ENCODE assay signal across 13 cellular contexts in the genomic region with DNA sequence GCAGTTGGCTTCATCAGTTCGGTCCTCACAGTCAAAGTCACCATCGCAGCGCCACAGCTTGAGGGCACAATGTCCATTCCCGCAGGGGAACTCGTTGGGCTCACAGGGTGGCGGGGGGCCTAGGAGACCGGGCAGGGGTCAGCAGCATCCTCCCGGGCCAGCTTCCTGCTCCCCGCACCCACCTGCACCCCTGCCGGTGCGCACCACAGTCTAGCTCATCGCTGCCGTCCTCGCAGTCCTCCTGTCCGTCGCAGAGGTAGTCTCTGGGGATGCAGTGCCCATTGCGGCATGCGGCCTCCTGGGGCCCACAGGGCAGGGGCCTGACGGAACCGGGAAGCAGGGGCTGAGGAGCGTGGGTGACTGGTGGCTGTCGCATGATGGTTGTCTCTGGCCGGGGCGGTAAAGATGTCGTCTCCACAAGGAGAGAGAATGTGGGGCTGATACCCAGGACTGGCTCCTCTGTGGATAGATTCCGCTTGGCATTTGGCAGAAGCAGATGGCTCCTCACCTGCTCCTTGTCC. TPM values are rescaled to one million over a fixed set of nuclear protein-coding genes. Genes with fewer than 3 reads are reported as not detected.
DNase-seq lines count a peak whose midpoint lies in the region; ATAC-seq, FAIRE-seq and TF ChIP-seq lines count a peak whose summit lies in the region.
"Had no signal": no experiment of that assay in that cellular context is flagged by ENCODE, and none has a peak within 500 bp of the region (broad histone marks: within the 10 kb centered on the region; RNA-seq: fewer than 3 reads in every experiment).

No MANE protein-coding gene starts in this region.

- no peak for FAIRE-seq in K562 (lab: Jason Lieb, UNC)
- no peak for FAIRE-seq in HepG2 (lab: Jason Lieb, UNC)

- DNase-seq in H7 = peak; percentile 62
- no peak for DNase-seq in K562 (ENCODE audit: extremely low read depth in 1 of 4, low spot score in 3 of 4)
- no peak for DNase-seq in HepG2 (ENCODE audit: low spot score)
- no peak for DNase-seq in tibial artery
- DNase-seq in naive thymus-derived CD8-positive, alpha-beta T cell = no peak
- DNase-seq in dorsolateral prefrontal cortex = no peak
- no peak for DNase-seq in hepatocyte (ENCODE audit: low spot score)
- DNase-seq: ACHN; CD4-positive, CD25-positive, alpha-beta regulatory T cell; DMS53 had no signal

- POLR2A ChIA-PET in K562 (lab: Yijun Ruan, JAX) = interaction anchor here (1.4 to 3.5 kb wide), 2 partner anchors 12 to 19 kb away, joined by 4 to 17 read pairs; no protein-coding TSS in a partner anchor
- POLR2A ChIA-PET in HepG2 (lab: Yijun Ruan, JAX) = no interaction called here
- POLR2A ChIA-PET in naive thymus-derived CD8-positive, alpha-beta T cell (lab: Charles Lee) = no interaction called here

- H3K36me3 Mint-ChIP-seq in naive thymus-derived CD8-positive, alpha-beta T cell = peaks cover 0 to 2% (median 0%) of the 10 kb centered on the region in 3 donors
- H3K36me3 Mint-ChIP-seq: CD4-positive, CD25-positive, alpha-beta regulatory T cell had no signal

- peak overlapping the region in 1 of 2 experiments; percentile 64; a peak in 2 of 4 replicates for H3K9ac ChIP-seq in K562 (ENCODE audit: insufficient read depth in 1 of 2, low read depth in 2 of 2, low read length in 2 of 2)
- H3K9ac ChIP-seq in HepG2 (ENCODE audit: insufficient read depth, low read depth, low read length) = no peak overlapping the region

- H3K27me3 ChIP-seq in H7 (ENCODE audit: control insufficient read depth, insufficient read depth, low read length) (no peaks in the 10 kb centered on the region), K562 (ENCODE audit: control insufficient read depth in 2 of 2, insufficient read depth in 2 of 2, low read length in 2 of 2) (no peaks in the 10 kb centered on the region), HepG2 (ENCODE audit: control insufficient read depth in 1 of 2, insufficient read depth in 2 of 2, low read length in 2 of 2) (no peaks in the 10 kb centered on the region), tibial artery (no peaks in the 10 kb centered on the region), dorsolateral prefrontal cortex (no peaks in the 10 kb centered on the region), hepatocyte (no peaks in the 10 kb centered on the region)
- H3K27me3 ChIP-seq: BLaER1 treated with 17β-estradiol and CSF1 and Interleukin-3, amounts not matched to agents 10 nM and 100 nM had no signal

- no peak for TF ChIP-seq CTCF in K562 (IDR thresholded peaks at IDR 0.05 in 2 of 3, conservative IDR thresholded peaks at IDR 0.05 in 1 of 3; ENCODE audit: insufficient read depth in 2 of 3, low read depth in 1 of 3, low read length in 3 of 3)
- no peak for TF ChIP-seq CTCF in HepG2 (CRISPR knock-in tag; IDR thresholded peaks at IDR 0.05)
- TF ChIP-seq CTCF in tibial artery (IDR thresholded peaks at IDR 0.05) = no peak
- no peak for TF ChIP-seq CTCF in dorsolateral prefrontal cortex (IDR thresholded peaks at IDR 0.05 in 54 of 56, conservative IDR thresholded peaks at IDR 0.05 in 2 of 56; ENCODE audit: low read depth in 1 of 56, partially characterized antibody in 56 of 56)
- TF ChIP-seq CTCF in hepatocyte (IDR thresholded peaks at IDR 0.05; ENCODE audit: poor library complexity) = no peak

- 93% methylated on average over 24 of the region's 26 CpGs for WGBS in K562 (ENCODE audit: insufficient coverage, low coverage, missing lambda C conversion rate)
- 98% methylated on average over 17 of the region's 26 CpGs for WGBS in HepG2 (ENCODE audit: low lambda C conversion rate)
- WGBS in hepatocyte (ENCODE audit: low lambda C conversion rate, missing lambda C conversion rate) = 91% methylated on average over 25 of the region's 26 CpGs

- in situ Hi-C loops in K562 (cut with MboI) = no loop called here
- in situ Hi-C loops in HepG2 (cut with HindIII; ENCODE audit: extremely low pct_ligation_motif_present, low pct_unique_long_range_greater_than_20kb) = no loop called here

- H3K27ac ChIP-seq in K562 (ENCODE audit: extremely low read depth, low read depth, low read length) (no peak overlapping the region; the same call in 2 of the 3 replicates), HepG2 (ENCODE audit: extremely low read length, insufficient read depth, low read length) (no peak overlapping the region), tibial artery (peak overlapping the region; percentile 22 to 45), dorsolateral prefrontal cortex (no peak overlapping the region), hepatocyte (no peak overlapping the region)
- H3K27ac ChIP-seq: BLaER1 treated with 17β-estradiol and CSF1 and Interleukin-3, amounts not matched to agents 10 nM and 100 nM; HL-60 had no signal

- no peak for TF ChIP-seq RAD21 in K562 (CRISPR knock-in tag; conservative IDR thresholded peaks at IDR 0.05 in 1 of 2, IDR thresholded peaks at IDR 0.05 in 1 of 2)
- no peak for TF ChIP-seq RAD21 in HepG2 (CRISPR knock-in tag; IDR thresholded peaks at IDR 0.05)

- BruUV-seq in K562 (replicated peaks; lab: Mats Ljungman, UMichigan) (no TSS peak), HepG2 (replicated peaks; lab: Mats Ljungman, UMichigan) (no TSS peak)

- no peak for TF ChIP-seq EP300 in K562 (IDR thresholded peaks at IDR 0.05; ENCODE audit: low read length)
- no peak for TF ChIP-seq EP300 in HepG2 (IDR thresholded peaks at IDR 0.05; ENCODE audit: low read depth in 2 of 2, low read length in 2 of 2)
- TF ChIP-seq EP300 in HepG2 (CRISPR knock-in tag; IDR thresholded peaks at IDR 0.05; ENCODE audit: borderline replicate concordance) = no peak

- peaks cover 22% of the 10 kb centered on the region for H3K36me3 ChIP-seq in H7 (replicated peaks; ENCODE audit: control insufficient read depth, insufficient read depth, low read length)
- peaks cover 91% of the 10 kb centered on the region for H3K36me3 ChIP-seq in K562 (ENCODE audit: control insufficient read depth, insufficient read depth, low read length)
- H3K36me3 ChIP-seq in HepG2 (replicated peaks in 1 of 2; ENCODE audit: control insufficient read depth in 1 of 2, insufficient read depth in 2 of 2, low read length in 2 of 2) = peaks cover 20 to 46% of the 10 kb centered on the region in 2 experiments
- peaks cover 88 to 100% (median 98%) of the 10 kb centered on the region in 3 donors for H3K36me3 ChIP-seq in tibial artery
- no peaks in the 10 kb centered on the region for H3K36me3 ChIP-seq in hepatocyte (replicated peaks; ENCODE audit: insufficient read depth, low read depth)

- no peaks in the 10 kb centered on the region for H3K9me3 Mint-ChIP-seq in naive thymus-derived CD8-positive, alpha-beta T cell
- H3K9me3 Mint-ChIP-seq: CD4-positive, CD25-positive, alpha-beta regulatory T cell had no signal

- H3K27ac Mint-ChIP-seq in naive thymus-derived CD8-positive, alpha-beta T cell = peak overlapping the region in 1 of 10 donors; percentile 38

- no peaks in the 10 kb centered on the region for H3K79me2 ChIP-seq in K562 (ENCODE audit: control insufficient read depth, insufficient read depth, low read length)
- no peaks in the 10 kb centered on the region for H3K79me2 ChIP-seq in HepG2 (ENCODE audit: insufficient read depth, low read length)
- no peaks in the 10 kb centered on the region for H3K79me2 ChIP-seq in hepatocyte

- H3K4me1 ChIP-seq in K562 (replicated peaks in 1 of 2; ENCODE audit: control insufficient read depth in 2 of 2, insufficient read depth in 2 of 2, low read length in 2 of 2) (peaks cover 15 to 44% of the 10 kb centered on the region in 2 experiments), HepG2 (ENCODE audit: insufficient read depth, low read length) (no peaks in the 10 kb centered on the region), tibial artery (peaks cover 0 to 5% (median 0%) of the 10 kb centered on the region in 4 donors), hepatocyte (ENCODE audit: insufficient read depth) (peaks cover 5% of the 10 kb centered on the region)

- H3K27me3 Mint-ChIP-seq in naive thymus-derived CD8-positive, alpha-beta T cell = no peaks in the 10 kb centered on the region

- no peak overlapping the region for H3K4me3 Mint-ChIP-seq in naive thymus-derived CD8-positive, alpha-beta T cell
- H3K4me3 Mint-ChIP-seq: CD4-positive, CD25-positive, alpha-beta regulatory T cell had no signal

- H3K4me1 Mint-ChIP-seq in naive thymus-derived CD8-positive, alpha-beta T cell = no peaks in the 10 kb centered on the region
- H3K4me1 Mint-ChIP-seq: CD4-positive, CD25-positive, alpha-beta regulatory T cell had no signal

- ATAC-seq in K562 = no peak
- ATAC-seq in HepG2 = no peak; the same call in 2 of the 3 replicates
- ATAC-seq in naive thymus-derived CD8-positive, alpha-beta T cell = no peak
- ATAC-seq: HCT116 had no signal

- TF ChIP-seq POLR2A in K562 (conservative IDR thresholded peaks at IDR 0.05) = no peak
- no peak for TF ChIP-seq POLR2A in HepG2 (IDR thresholded peaks at IDR 0.05; ENCODE audit: insufficient read depth in 1 of 2, low read depth in 2 of 2, low read length in 2 of 2)

- H3K9me1 ChIP-seq in K562 (ENCODE audit: control insufficient read depth, insufficient read depth, low read length) = peaks cover 4% of the 10 kb centered on the region

- CTCF ChIA-PET in K562 (lab: Yijun Ruan, JAX; ENCODE audit: low intra/inter-chr PET ratio) (no interaction called here), HepG2 (lab: Yijun Ruan, JAX; ENCODE audit: low intra/inter-chr PET ratio, low total read pairs) (no interaction called here)

- H3K9me2 ChIP-seq in hepatocyte (replicated peaks; ENCODE audit: insufficient read depth) = no peaks in the 10 kb centered on the region

- H3K9me3 ChIP-seq in K562 (replicated peaks; ENCODE audit: control insufficient read depth, insufficient read depth, low read depth, low read length) (no peaks in the 10 kb centered on the region), HepG2 (ENCODE audit: low read length) (no peaks in the 10 kb centered on the region), tibial artery (no peaks in the 10 kb centered on the region), hepatocyte (ENCODE audit: low read depth) (no peaks in the 10 kb centered on the region)
- H3K9me3 ChIP-seq: BLaER1 treated with 17β-estradiol and CSF1 and Interleukin-3, amounts not matched to agents 10 nM and 100 nM had no signal

- H3K4me3 ChIP-seq in H7 (ENCODE audit: insufficient read depth, low read depth, low read length) = no peak overlapping the region
- H3K4me3 ChIP-seq in K562 = no peak overlapping the region
- no peak overlapping the region for H3K4me3 ChIP-seq in HepG2 (replicated peaks in 1 of 3; ENCODE audit: insufficient read depth in 1 of 3, low read depth in 2 of 3, low read length in 3 of 3)
- H3K4me3 ChIP-seq in tibial artery = no peak overlapping the region
- no peak overlapping the region for H3K4me3 ChIP-seq in dorsolateral prefrontal cortex
- H3K4me3 ChIP-seq in hepatocyte = no peak overlapping the region
- H3K4me3 ChIP-seq: BLaER1 treated with 17β-estradiol and CSF1 and Interleukin-3, amounts not matched to agents 10 nM and 100 nM had no signal

- intact Hi-C loops in K562 (cut with micrococcal nuclease) (no loop called here), HepG2 (cut with micrococcal nuclease; ENCODE audit: unreplicated experiment) (no loop called here), tibial artery (cut with DNase I; ENCODE audit: low total_unique reads) (no loop called here), dorsolateral prefrontal cortex (cut with DNase I) (no loop called here)

- H3K4me2 ChIP-seq in K562 (ENCODE audit: insufficient read depth, low read length) = no peak overlapping the region
- H3K4me2 ChIP-seq in HepG2 (ENCODE audit: low read depth, low read length) = no peak overlapping the region
- no peak overlapping the region for H3K4me2 ChIP-seq in hepatocyte

- no peak overlapping the region for H2AFZ ChIP-seq in K562 (ENCODE audit: low read depth, low read length)
- no peak overlapping the region for H2AFZ ChIP-seq in HepG2 (ENCODE audit: low read length)
- no peak overlapping the region for H2AFZ ChIP-seq in hepatocyte

- H4K20me1 ChIP-seq in K562 (replicated peaks; ENCODE audit: control insufficient read depth, insufficient read depth, low read length) = no peaks in the 10 kb centered on the region; the same call in 1 of the 2 replicates
- H4K20me1 ChIP-seq in HepG2 (ENCODE audit: insufficient read depth, low read length) = no peaks in the 10 kb centered on the region
- H4K20me1 ChIP-seq in hepatocyte (ENCODE audit: insufficient read depth, poor library complexity, severe bottlenecking) = no peaks in the 10 kb centered on the region
- H4K20me1 ChIP-seq: BLaER1 treated with 17β-estradiol and CSF1 and Interleukin-3, amounts not matched to agents 10 nM and 100 nM had no signal

RNA-seq across cellular contexts. Expression of gene HSPG2, which starts 49.8 kb away (rescaled TPM):
- 43.5 and 49.2 TPM in 2 replicates for total RNA-seq in H7 (2014; rRNA removed; shearing (Covaris generic))
- 232 and 574 TPM in 2 replicates for total RNA-seq in K562 (2011; cell fraction: chromatin; rRNA removed; ENCODE audit: low replicate concordance)
- 235 and 282 TPM in 2 replicates for total RNA-seq in K562 (2011; cell fraction: nucleolus; rRNA removed)
- total RNA-seq in K562 (2011; cell fraction: nucleoplasm; rRNA removed) = 178 and 183 TPM in 2 replicates
- total RNA-seq in K562 (2014; rRNA removed) (21.0 and 31.3 TPM in 2 replicates), K562 (2014; rRNA removed; fragmentation: Illumina TruSeq; extraction: Trizol) (11.4 and 15.7 TPM in 2 replicates), K562 (2015; rRNA removed; fragmentation: Illumina TruSeq; extraction: Trizol) (13.7 and 17.1 TPM in 2 replicates), K562 (2021) (139 and 160 TPM in 2 replicates), HepG2 (2016; rRNA removed; fragmentation: Illumina TruSeq; extraction: Trizol) (5.6 and 9.1 TPM in 2 replicates), dorsolateral prefrontal cortex (10 to 100 TPM in 106 of 120 experiments, 1 to 10 TPM in 14; 5.1 to 53.9 (median 15.4) TPM), hepatocyte (38.3 and 72.4 TPM in 2 replicates)
- polyA plus RNA-seq in K562 (2011; rRNA removed) (9.9 and 20.6 TPM in 2 replicates), K562 (2014; fragmentation: Illumina TruSeq; extraction: Trizol) (30.9 and 52.3 TPM in 2 replicates), K562 (2014; fragmentation: Nextera tagmentation; extraction: Ambion mirVana) (under 1 TPM; 0.14 to 0.86 TPM), K562 (2014; rRNA removed) (29.9 and 34.2 TPM in 2 replicates), HepG2 (2011; rRNA removed) (10.3 and 13.1 TPM in 2 replicates), hepatocyte (81.2 and 91.2 TPM in 2 replicates)
- polyA plus RNA-seq in K562 (2011; cell fraction: cytosol; rRNA removed) = 14.0 and 24.0 TPM in 2 replicates
- polyA plus RNA-seq in K562 (2011; cell fraction: nucleus; rRNA removed) = 101 and 113 TPM in 2 replicates
- 55.2 and 134 TPM in 2 replicates for polyA plus RNA-seq in K562 (2012)
- polyA minus RNA-seq in K562 (2011; rRNA and poly(A)+ RNA removed) = 23.2 and 36.8 TPM in 2 replicates
- 58.5 and 103 TPM in 2 replicates for polyA minus RNA-seq in K562 (2011; cell fraction: cytosol; rRNA and poly(A)+ RNA removed)
- polyA minus RNA-seq in K562 (2011; cell fraction: nucleus; rRNA and poly(A)+ RNA removed) = 67.2 and 102 TPM in 2 replicates
- total RNA-seq in HepG2 (2016; cell fraction: cytosol; rRNA removed; fragmentation: Illumina TruSeq; extraction: Trizol; ENCODE audit: low read depth) = 4.1 and 4.6 TPM in 2 replicates
- total RNA-seq in HepG2 (2016; cell fraction: insoluble cytoplasmic fraction; rRNA removed; fragmentation: Illumina TruSeq; extraction: Trizol) = 4.7 and 8.9 TPM in 2 replicates
- 5.4 and 5.7 TPM in 2 replicates for total RNA-seq in HepG2 (2016; cell fraction: membrane; rRNA removed; fragmentation: Illumina TruSeq; extraction: Trizol)
- 28.3 and 31.6 TPM in 2 replicates for total RNA-seq in HepG2 (2016; cell fraction: nucleus; rRNA removed; fragmentation: Illumina TruSeq; extraction: Trizol)
- polyA plus RNA-seq in HepG2 (2011; cell fraction: cytosol; rRNA removed) = 3.8 and 6.6 TPM in 2 replicates
- polyA plus RNA-seq in HepG2 (2011; cell fraction: nucleus; rRNA removed) = 128 and 235 TPM in 2 replicates
- 17.9 and 25.0 TPM in 2 replicates for polyA plus RNA-seq in HepG2 (2012)
- 1.9 TPM in 2 replicates for polyA plus RNA-seq in HepG2 (2016; cell fraction: cytosol; fragmentation: Illumina TruSeq; extraction: Trizol; ENCODE audit: low read depth)
- 7.0 and 9.8 TPM in 2 replicates for polyA plus RNA-seq in HepG2 (2016; cell fraction: insoluble cytoplasmic fraction; fragmentation: Illumina TruSeq; extraction: Trizol; ENCODE audit: low read depth)
- polyA plus RNA-seq in HepG2 (2016; cell fraction: membrane; fragmentation: Illumina TruSeq; extraction: Trizol; ENCODE audit: low read depth) = 2.8 TPM in 2 replicates
- polyA plus RNA-seq in HepG2 (2016; cell fraction: nucleus; fragmentation: Illumina TruSeq; extraction: Trizol; ENCODE audit: insufficient read depth, low read depth) = 78.2 and 78.5 TPM in 2 replicates
- polyA minus RNA-seq in HepG2 (2011; rRNA and poly(A)+ RNA removed; ENCODE audit: low replicate concordance) = 24.8 and 26.5 TPM in 2 replicates
- polyA minus RNA-seq in HepG2 (2011; cell fraction: cytosol; rRNA and poly(A)+ RNA removed) = 17.5 and 18.6 TPM in 2 replicates
- polyA minus RNA-seq in HepG2 (2011; cell fraction: nucleus; rRNA and poly(A)+ RNA removed) = 39.8 and 42.6 TPM in 2 replicates
- total RNA-seq in naive thymus-derived CD8-positive, alpha-beta T cell = 1 to 10 TPM; 6.4 to 7.2 TPM
- polyA plus RNA-seq in naive thymus-derived CD8-positive, alpha-beta T cell = under 1 TPM in 2 of 3 donors, not detected in 1; 0.46 to 0.76 TPM

Comparison
In these comparisons a context has a peak if more than half of its experiments do, and no peak if none do; other contexts are left out.
1. H3K27ac ChIP-seq: peak in tibial artery (2 of 2); none in K562 (single experiment), HepG2 (single experiment), dorsolateral prefrontal cortex (0 of 59) and hepatocyte (single experiment).